Comparison of ENCODE assay signal across 9 cellular contexts in the genomic region with DNA sequence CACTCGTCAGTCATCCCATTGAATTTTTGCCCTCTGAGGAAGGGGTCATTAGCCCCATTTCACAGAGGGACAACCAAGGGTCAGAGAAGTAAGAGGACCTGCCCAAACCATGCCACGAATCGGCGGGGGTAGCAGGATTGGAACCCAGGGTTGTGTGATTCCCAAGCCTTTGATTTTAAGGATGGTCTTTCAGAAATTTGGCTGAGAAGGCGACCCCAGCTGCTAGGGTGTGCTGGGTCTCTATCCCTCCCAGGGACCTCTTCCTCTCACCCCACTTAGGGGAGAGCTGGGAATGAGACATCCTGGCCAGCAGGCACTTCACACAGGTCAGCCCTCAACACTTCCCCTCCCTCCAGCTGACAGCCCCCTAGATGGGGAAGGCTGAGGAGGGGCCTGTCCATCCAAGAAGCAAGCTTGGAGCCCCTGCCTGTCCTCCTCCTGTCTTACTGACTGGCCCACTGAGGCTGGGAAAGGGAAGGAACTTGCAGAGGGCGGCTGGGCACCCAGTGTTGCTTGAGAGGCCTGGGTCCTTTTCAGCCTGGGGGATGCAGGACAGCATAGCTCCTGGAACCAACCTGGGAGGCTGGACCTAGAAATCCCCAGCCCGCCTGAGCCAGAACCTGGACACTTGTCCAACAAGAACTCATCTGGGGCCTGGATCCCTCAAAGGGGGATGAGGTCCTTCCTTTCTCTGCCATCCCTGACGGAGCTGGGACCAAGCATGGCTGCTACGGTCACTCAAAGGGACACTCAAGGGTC. TPM values are rescaled to one million over a fixed set of nuclear protein-coding genes. Genes with fewer than 3 reads are reported as not detected.
DNase-seq lines count a peak whose midpoint lies in the region; ATAC-seq and TF ChIP-seq lines count a peak whose summit lies in the region.
"Had no signal": no experiment of that assay in that cellular context is flagged by ENCODE, and none has a peak within 500 bp of the region (broad histone marks: within the 10 kb centered on the region; RNA-seq: fewer than 3 reads in every experiment).

No MANE protein-coding gene starts in this region.

- no peak overlapping the region for H2AFZ ChIP-seq in GM23248

- no peaks in the 10 kb centered on the region for H3K9me3 Mint-ChIP-seq in activated T-helper 1 cell treated with anti-CD3 and anti-CD28 coated beads, Interleukin-12 subunit alpha, Interleukin-12 subunit beta, Interleukin-2, Interleukin-4 antibody, amounts not matched to agents 30 ng/mL and 10 ng/mL and 1 ng/mL, durations not matched to agents 14 hours and 24 hours and 36 hours
- H3K9me3 Mint-ChIP-seq in glutamatergic neuron (ENCODE audit: unreplicated experiment): peaks cover 14% of the 10 kb centered on the region

- no peak for TF ChIP-seq CTCF in glutamatergic neuron (IDR thresholded peaks at IDR 0.05; ENCODE audit: partially characterized antibody, unreplicated experiment)

- H3K27ac ChIP-seq in GM23248: no peak overlapping the region

- WGBS in GM23248 (ENCODE audit: low coverage in 1 of 2, low lambda C conversion rate in 2 of 2, missing lambda C conversion rate in 2 of 2), 2 experiments: 91 to 94% methylated on average over 9 of the region's 9 CpGs

- H3K36me3 Mint-ChIP-seq in activated T-helper 1 cell treated with anti-CD3 and anti-CD28 coated beads, Interleukin-12 subunit alpha, Interleukin-12 subunit beta, Interleukin-2, Interleukin-4 antibody, amounts not matched to agents 30 ng/mL and 10 ng/mL and 1 ng/mL, durations not matched to agents 14 hours and 24 hours and 36 hours (ENCODE audit: low read depth): peaks cover 4% of the 10 kb centered on the region
- H3K36me3 Mint-ChIP-seq in glutamatergic neuron (ENCODE audit: unreplicated experiment): no peaks in the 10 kb centered on the region

- H3K4me1 Mint-ChIP-seq in activated T-helper 1 cell treated with anti-CD3 and anti-CD28 coated beads, Interleukin-12 subunit alpha, Interleukin-12 subunit beta, Interleukin-2, Interleukin-4 antibody, amounts not matched to agents 30 ng/mL and 10 ng/mL and 1 ng/mL, durations not matched to agents 14 hours and 24 hours and 36 hours (ENCODE audit: low read depth): peaks cover 8% of the 10 kb centered on the region
- peaks cover 37% of the 10 kb centered on the region for H3K4me1 Mint-ChIP-seq in glutamatergic neuron (ENCODE audit: low read depth, unreplicated experiment)

- H3K27me3 ChIP-seq in GM23248 (replicated peaks; ENCODE audit: insufficient read depth): no peaks in the 10 kb centered on the region

- H4K20me1 ChIP-seq in GM23248 (ENCODE audit: insufficient read depth): no peaks in the 10 kb centered on the region

- H3K4me3 Mint-ChIP-seq in activated T-helper 1 cell treated with anti-CD3 and anti-CD28 coated beads, Interleukin-12 subunit alpha, Interleukin-12 subunit beta, Interleukin-2, Interleukin-4 antibody, amounts not matched to agents 30 ng/mL and 10 ng/mL and 1 ng/mL, durations not matched to agents 14 hours and 24 hours and 36 hours: peak overlapping the region; percentile 80
- peak overlapping the region; percentile 91 for H3K4me3 Mint-ChIP-seq in glutamatergic neuron (ENCODE audit: unreplicated experiment)

- peak overlapping the region; percentile 81 for H3K4me3 ChIP-seq in GM23248

- no peak overlapping the region for H3K4me2 ChIP-seq in GM23248 (ENCODE audit: unreplicated experiment)

- in situ Hi-C loops in GM23248 (cut with MboI): no loop called here

- H3K9ac ChIP-seq in GM23248: no peak overlapping the region

- intact Hi-C loops in activated T-helper 1 cell treated with anti-CD3 and anti-CD28 coated beads, Interleukin-12 subunit alpha, Interleukin-12 subunit beta, Interleukin-2, Interleukin-4 antibody, amounts not matched to agents 30 ng/mL and 10 ng/mL and 1 ng/mL, durations not matched to agents 14 hours and 24 hours and 36 hours (cut with micrococcal nuclease): no loop called here
- intact Hi-C loops in sciatic nerve (cut with DNase I): no loop called here

- DNase-seq in GM23248 (no peak), glutamatergic neuron (no peak), sciatic nerve (ENCODE audit: low spot score) (peak; percentile 55), hypothalamus (lab: John Stamatoyannopoulos, UW) (no peak), germinal center (ENCODE audit: low spot score) (no peak)
- DNase-seq in activated T-helper 1 cell treated with anti-CD3 and anti-CD28 coated beads, Interleukin-12 subunit alpha, Interleukin-12 subunit beta, Interleukin-2, Interleukin-4 antibody, amounts not matched to agents 30 ng/mL and 10 ng/mL and 1 ng/mL, durations not matched to agents 14 hours and 24 hours and 36 hours (ENCODE audit: low spot score): no peak
- DNase-seq in activated CD4-positive, CD25-positive, alpha-beta regulatory T cell (lab: John Stamatoyannopoulos, UW): no peak
- DNase-seq: activated CD8-positive, alpha-beta memory T cell treated with anti-CD3 and anti-CD28 coated beads for 24 hours had no signal

- H3K79me2 ChIP-seq in GM23248 (ENCODE audit: insufficient read depth): 0 out of 2 replicates have a peak, but pooled peaks cover 5% of the 10 kb centered on the region

- no peaks in the 10 kb centered on the region for H3K9me2 ChIP-seq in GM23248 (ENCODE audit: insufficient read depth)

- H3K27ac Mint-ChIP-seq in activated T-helper 1 cell treated with anti-CD3 and anti-CD28 coated beads, Interleukin-12 subunit alpha, Interleukin-12 subunit beta, Interleukin-2, Interleukin-4 antibody, amounts not matched to agents 30 ng/mL and 10 ng/mL and 1 ng/mL, durations not matched to agents 14 hours and 24 hours and 36 hours: no peak overlapping the region
- peak overlapping the region; percentile 86 for H3K27ac Mint-ChIP-seq in glutamatergic neuron (ENCODE audit: unreplicated experiment)

- peaks cover 56% of the 10 kb centered on the region for H3K27me3 Mint-ChIP-seq in activated T-helper 1 cell treated with anti-CD3 and anti-CD28 coated beads, Interleukin-12 subunit alpha, Interleukin-12 subunit beta, Interleukin-2, Interleukin-4 antibody, amounts not matched to agents 30 ng/mL and 10 ng/mL and 1 ng/mL, durations not matched to agents 14 hours and 24 hours and 36 hours (ENCODE audit: insufficient read depth)
- H3K27me3 Mint-ChIP-seq in glutamatergic neuron (ENCODE audit: unreplicated experiment): peaks cover 13% of the 10 kb centered on the region

- no peaks in the 10 kb centered on the region for H3K9me3 ChIP-seq in GM23248 (ENCODE audit: low read depth)

- H3K36me3 ChIP-seq in GM23248 (ENCODE audit: low read depth): no peaks in the 10 kb centered on the region

- no peak for ATAC-seq in sciatic nerve
- ATAC-seq in GM19395 (IDR thresholded peaks at IDR 0.05; ENCODE audit: unreplicated experiment): no peak

- H3F3A ChIP-seq in GM23248 (ENCODE audit: insufficient read depth): peaks cover 14% of the 10 kb centered on the region

- H3K4me1 ChIP-seq in GM23248 (ENCODE audit: insufficient read depth): no peaks in the 10 kb centered on the region

RNA-seq across cellular contexts. Expression of a gene that starts 1.7 kb away (rescaled TPM):
- 39.7 and 40.7 TPM in 2 replicates for total RNA-seq in GM23248 (2014; rRNA removed; shearing (Covaris generic))
- polyA plus RNA-seq in GM23248 (2016; fragmentation: Nextera tagmentation; extraction: Ambion mirVana): 6.6 and 6.9 TPM in 2 replicates
- 0.26 and 0.34 TPM in 2 replicates for total RNA-seq in activated T-helper 1 cell treated with anti-CD3 and anti-CD28 coated beads, Interleukin-12 subunit alpha, Interleukin-12 subunit beta, Interleukin-2, Interleukin-4 antibody, amounts not matched to agents 30 ng/mL and 10 ng/mL and 1 ng/mL, durations not matched to agents 14 hours and 24 hours and 36 hours
- total RNA-seq in glutamatergic neuron (ENCODE audit: unreplicated experiment) (41.7 TPM), sciatic nerve (84.9 TPM)

Comparison
In these comparisons a context has a peak if more than half of its experiments do, and no peak if none do; other contexts are left out.
1. RNA of a gene that starts 1.7 kb away (total RNA-seq): 84.9 TPM in sciatic nerve (single experiment), 41.7 TPM in glutamatergic neuron (single experiment) and 39.7 to 40.7 TPM in GM23248; 0.26 to 0.34 TPM in activated T-helper 1 cell treated with anti-CD3 and anti-CD28 coated beads, Interleukin-12 subunit alpha, Interleukin-12 subunit beta, Interleukin-2, Interleukin-4 antibody, amounts not matched to agents 30 ng/mL and 10 ng/mL and 1 ng/mL, durations not matched to agents 14 hours and 24 hours and 36 hours; every median in the first group is over 10 times any median in the second.